8 cellular contexts compared by ENCODE assay signal in genomic region chr15:97959738-97960363, GRCh38. TPM values are rescaled to one million over a fixed set of nuclear protein-coding genes. Genes with fewer than 3 reads are reported as not detected.
DNase-seq lines count a peak whose midpoint lies in the region; ATAC-seq and TF ChIP-seq lines count a peak whose summit lies in the region.

No MANE protein-coding gene starts in this region.

- no peaks in the 10 kb centered on the region for H3K27me3 ChIP-seq in body of pancreas
- no peaks in the 10 kb centered on the region for H3K27me3 ChIP-seq in lower lobe of right lung (ENCODE audit: low read depth)
- H3K27me3 ChIP-seq in transverse colon = no peaks in the 10 kb centered on the region

- H3K4me1 ChIP-seq in body of pancreas (peaks cover 35% of the 10 kb centered on the region), lower lobe of right lung (peaks cover 29% of the 10 kb centered on the region), transverse colon (peaks cover 15 to 44% (median 37%) of the 10 kb centered on the region in 4 donors)

- H3K4me3 Mint-ChIP-seq in activated T-cell treated with anti-CD3 and anti-CD28 coated beads, Interleukin-2, amount 50 U/mL, for 72 hours = peak overlapping the region; percentile 76 to 87

- no peaks in the 10 kb centered on the region for H3K36me3 Mint-ChIP-seq in activated T-cell treated with anti-CD3 and anti-CD28 coated beads, Interleukin-2, amount 50 U/mL, for 72 hours (ENCODE audit: insufficient read depth in 2 of 2)

- peaks cover 5% of the 10 kb centered on the region for H3K27me3 Mint-ChIP-seq in activated T-cell treated with anti-CD3 and anti-CD28 coated beads, Interleukin-2, amount 50 U/mL, for 72 hours (ENCODE audit: low read depth)

- H3K9me3 ChIP-seq in body of pancreas (no peaks in the 10 kb centered on the region), lower lobe of right lung (no peaks in the 10 kb centered on the region), transverse colon (no peaks in the 10 kb centered on the region)

- no peak for TF ChIP-seq CTCF in body of pancreas (IDR thresholded peaks at IDR 0.05)
- no peak for TF ChIP-seq CTCF in lower lobe of right lung (IDR thresholded peaks at IDR 0.05)
- TF ChIP-seq CTCF in transverse colon (IDR thresholded peaks at IDR 0.05) = no peak

- H3K4me1 Mint-ChIP-seq in activated T-cell treated with anti-CD3 and anti-CD28 coated beads, Interleukin-2, amount 50 U/mL, for 72 hours (ENCODE audit: low read depth) = peaks cover 21% of the 10 kb centered on the region

- 1 to 2% methylated on average over 18 to 19 of the region's 19 CpGs for WGBS in body of pancreas, 2 donors
- WGBS in transverse colon (ENCODE audit: low coverage in 1 of 2), 2 donors = 6 to 7% methylated on average over 10 to 19 of the region's 19 CpGs

- TF ChIP-seq POLR2A in body of pancreas (IDR thresholded peaks at IDR 0.05) (peak in 1 of 3 donors; percentile 53), transverse colon (IDR thresholded peaks at IDR 0.05) (peak; percentile 11)

- H3K27ac Mint-ChIP-seq in activated T-cell treated with anti-CD3 and anti-CD28 coated beads, Interleukin-2, amount 50 U/mL, for 72 hours = no peak overlapping the region

- no peaks in the 10 kb centered on the region for H3K9me3 Mint-ChIP-seq in activated T-cell treated with anti-CD3 and anti-CD28 coated beads, Interleukin-2, amount 50 U/mL, for 72 hours

- in situ Hi-C loops in transverse colon (cut with MboI; ENCODE audit: low pct_ligation_motif_present in 1 of 4, low pct_unique_long_range_greater_than_20kb in 1 of 4, low sequenced_read_pairs in 3 of 4) = no loop called here

- no peak for TF ChIP-seq EP300 in transverse colon (IDR thresholded peaks at IDR 0.05; ENCODE audit: low read depth)

- peak overlapping the region; percentile 55 to 94 (median 73) for H3K27ac ChIP-seq in body of pancreas
- H3K27ac ChIP-seq in lower lobe of right lung = peak overlapping the region; percentile 57
- H3K27ac ChIP-seq in transverse colon = peak overlapping the region; percentile 77 to 99 (median 86)

- no peak for ATAC-seq in activated T-cell treated with anti-CD3 and anti-CD28 coated beads, Interleukin-2, amount 50 U/mL, for 72 hours (replicated peaks in 1 of 2)
- ATAC-seq in body of pancreas (no peak), lower lobe of right lung (no peak), HG02642 (IDR thresholded peaks at IDR 0.05; ENCODE audit: poor library complexity, unreplicated experiment) (no peak), GM18868 (IDR thresholded peaks at IDR 0.05; ENCODE audit: unreplicated experiment) (no peak)

- intact Hi-C loops in body of pancreas (cut with DNase I) (no loop called here), lower lobe of right lung (cut with DNase I) (no loop called here), transverse colon (cut with DNase I; ENCODE audit: low total_unique reads) (loop anchor here (5.0 to 10.0 kb wide), 2 partner anchors 55 to 57 kb away; no protein-coding TSS in a partner anchor)

- no peak for DNase-seq in activated T-cell treated with anti-CD3 and anti-CD28 coated beads, Interleukin-2, amount 50 U/mL, for 72 hours
- no peak for DNase-seq in activated T-cell treated with anti-CD3 and anti-CD28 coated beads, Interleukin-2, amount 50 U/mL, for 1 hour
- DNase-seq in body of pancreas (no peak), lower lobe of right lung (no peak), transverse colon (peak; percentile 34), NCI-H187 treated with DMSO at 0.1 percent for 48 hours (lab: John Stamatoyannopoulos, UW) (no peak)

- H3K36me3 ChIP-seq in body of pancreas (replicated peaks in 1 of 2; ENCODE audit: insufficient read depth in 1 of 2, low read depth in 2 of 2) = no peaks in the 10 kb centered on the region
- H3K36me3 ChIP-seq in lower lobe of right lung = no peaks in the 10 kb centered on the region
- H3K36me3 ChIP-seq in transverse colon = no peaks in the 10 kb centered on the region

- peak overlapping the region in 1 of 2 donors; percentile 12 for H3K4me3 ChIP-seq in body of pancreas
- H3K4me3 ChIP-seq in lower lobe of right lung = peak overlapping the region; percentile 80
- H3K4me3 ChIP-seq in transverse colon = peak overlapping the region in 3 of 4 donors; percentile 19 to 99 (median 42)

RNA-seq across cellular contexts. Expression of gene ARRDC4, which starts 0.7 kb away (rescaled TPM):
- total RNA-seq in activated T-cell treated with anti-CD3 and anti-CD28 coated beads, Interleukin-2, amount 50 U/mL, for 72 hours = 1 to 10 TPM; 1.5 to 1.8 TPM
- 10 to 100 TPM; 29.6 to 31.0 TPM for total RNA-seq in body of pancreas
- total RNA-seq in lower lobe of right lung = 52.8 TPM
- total RNA-seq in transverse colon = 100 to 1,000 TPM in 1 of 4 donors, 10 to 100 TPM in 3; 35.9 to 188 (median 70.7) TPM

Comparison
In these comparisons a context has a peak if more than half of its experiments do, and no peak if none do; other contexts are left out.
1. RNA of gene ARRDC4, which starts 0.7 kb away (total RNA-seq): 35.9 to 188 TPM in transverse colon, 52.8 TPM in lower lobe of right lung (single experiment) and 29.6 to 31.0 TPM in body of pancreas; 1.5 to 1.8 TPM in activated T-cell treated with anti-CD3 and anti-CD28 coated beads, Interleukin-2, amount 50 U/mL, for 72 hours; every median in the first group is over 10 times any median in the second.
2. Peak in every context shown above with its lines, with median percentiles within 50 percentile points of each other: H3K27ac ChIP-seq.